ENCODE assay signal across 23 cellular contexts in genomic region chr11:74791333-74792100, GRCh38.
"Had no signal": no experiment of that assay in that cellular context is flagged by ENCODE, and none has a peak within 500 bp of the region (broad histone marks: within the 10 kb centered on the region; RNA-seq: fewer than 3 reads in every experiment).

No MANE protein-coding gene starts in this region.

- DNase-seq: activated CD4-positive, alpha-beta T cell treated with anti-CD3 and anti-CD28 coated beads for 36 hours; activated CD4-positive, alpha-beta T cell treated with anti-CD3 and anti-CD28 coated beads, Interleukin-2, amount 10 ng/mL, durations not matched to agents 7 days and 5 days; activated CD4-positive, alpha-beta T cell treated with anti-CD3 and anti-CD28 coated beads, Interleukin-2, amount 50 U/mL, for 48 hours; activated CD8-positive, alpha-beta T cell treated with anti-CD3 and anti-CD28 coated beads, Interleukin-2, amount 10 ng/mL, durations not matched to agents 7 days and 5 days; activated gamma-delta T cell; activated naive CD4-positive, alpha-beta T cell treated with Interleukin-2 at 50 U/mL for 16 hours; activated naive CD8-positive, alpha-beta T cell treated with anti-CD3 and anti-CD28 coated beads, Interleukin-2, amount 10 ng/mL, durations not matched to agents 7 days and 5 days; activated T-cell treated with anti-CD3 and anti-CD28 coated beads, Interleukin-2, amount 50 U/mL, for 24 hours; amygdala; brain microvascular endothelial cell; central memory CD4-positive, alpha-beta T cell; NCI-H1092 treated with DMSO at 0.1 percent for 48 hours; NCI-H1417; NCI-H146; NCI-H187; NCI-H2029 treated with DMSO at 0.1 percent for 48 hours; NCI-H2107; NCI-H446 treated with DMSO at 0.1 percent for 48 hours; NCI-H524 treated with DMSO at 0.1 percent for 48 hours; PC-9; Right ventricle myocardium superior had no signal

- ATAC-seq: activated CD4-positive, alpha-beta T cell treated with anti-CD3 and anti-CD28 coated beads for 36 hours; activated CD8-positive, alpha-beta T cell treated with anti-CD3 and anti-CD28 coated beads, Interleukin-2, amount 10 ng/mL, durations not matched to agents 7 days and 5 days; K562 had no signal

- H3K4me3 ChIP-seq: K562, PC-9 had no signal

- H3K27me3 ChIP-seq: brain microvascular endothelial cell had no signal

- FAIRE-seq: K562, TTC549 had no signal

- H3K27ac ChIP-seq: brain microvascular endothelial cell, PC-9 had no signal
